8 cellular contexts compared by ENCODE assay signal in the genomic region with DNA sequence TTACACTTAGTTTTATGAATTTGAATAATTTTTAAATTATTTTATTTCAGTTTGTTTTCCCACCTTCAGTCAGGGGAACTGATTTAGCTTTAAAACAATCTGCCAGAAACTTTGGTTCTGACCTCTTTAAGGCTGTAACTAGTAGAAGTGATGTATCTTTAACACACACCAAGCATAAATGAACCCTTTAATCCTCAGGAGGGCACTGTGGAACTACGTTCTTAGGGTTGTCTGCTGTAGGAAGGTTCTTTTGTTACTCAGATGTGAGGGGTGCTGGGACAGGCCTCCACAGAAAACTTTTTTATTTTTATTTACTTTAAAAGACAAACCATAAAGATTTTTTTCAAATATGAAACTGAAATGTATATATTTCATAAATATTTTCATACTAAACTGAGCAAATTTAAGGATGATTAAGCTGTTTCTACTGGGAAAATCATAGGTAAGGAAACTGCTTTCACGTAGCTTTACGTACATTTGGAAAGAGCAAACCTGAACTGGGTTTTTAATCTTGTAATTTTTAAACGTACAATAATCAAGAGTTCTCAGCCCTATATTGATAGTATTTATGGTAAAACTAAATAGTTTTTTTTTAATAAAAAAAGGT. TPM values are rescaled to one million over a fixed set of nuclear protein-coding genes. Genes with fewer than 3 reads are reported as not detected.
DNase-seq lines count a peak whose midpoint lies in the region; ATAC-seq lines count a peak whose summit lies in the region.

No MANE protein-coding gene starts in this region.

- H3K27ac Mint-ChIP-seq in activated T-helper 1 cell treated with anti-CD3 and anti-CD28 coated beads, Interleukin-12 subunit alpha, Interleukin-12 subunit beta, Interleukin-2, Interleukin-4 antibody, amounts not matched to agents 30 ng/mL and 10 ng/mL and 1 ng/mL, durations not matched to agents 14 hours and 24 hours and 36 hours: no peak overlapping the region

- DNase-seq in CD1c-positive myeloid dendritic cell (ENCODE audit: extremely low spot score) (peak; percentile 70), NCI-H1092 treated with DMSO at 0.1 percent for 48 hours (lab: John Stamatoyannopoulos, UW) (peak; percentile 77), SW480 (ENCODE audit: low spot score) (peak; percentile 77), glomerular visceral epithelial cell (ENCODE audit: extremely low spot score) (peak; percentile 71), retina (peak; percentile 50)
- DNase-seq in activated T-helper 1 cell treated with anti-CD3 and anti-CD28 coated beads, Interleukin-12 subunit alpha, Interleukin-12 subunit beta, Interleukin-2, Interleukin-4 antibody, amounts not matched to agents 30 ng/mL and 10 ng/mL and 1 ng/mL, durations not matched to agents 14 hours and 24 hours and 36 hours (ENCODE audit: low spot score): no peak

- no peaks in the 10 kb centered on the region for H3K4me1 Mint-ChIP-seq in activated T-helper 1 cell treated with anti-CD3 and anti-CD28 coated beads, Interleukin-12 subunit alpha, Interleukin-12 subunit beta, Interleukin-2, Interleukin-4 antibody, amounts not matched to agents 30 ng/mL and 10 ng/mL and 1 ng/mL, durations not matched to agents 14 hours and 24 hours and 36 hours (ENCODE audit: low read depth)

- peak; percentile 70 for ATAC-seq in GM21390 (IDR thresholded peaks at IDR 0.05; ENCODE audit: unreplicated experiment)
- ATAC-seq in HG03108 (IDR thresholded peaks at IDR 0.05; ENCODE audit: unreplicated experiment): no peak

- H3K4me3 Mint-ChIP-seq in activated T-helper 1 cell treated with anti-CD3 and anti-CD28 coated beads, Interleukin-12 subunit alpha, Interleukin-12 subunit beta, Interleukin-2, Interleukin-4 antibody, amounts not matched to agents 30 ng/mL and 10 ng/mL and 1 ng/mL, durations not matched to agents 14 hours and 24 hours and 36 hours: no peak overlapping the region

- H3K36me3 Mint-ChIP-seq in activated T-helper 1 cell treated with anti-CD3 and anti-CD28 coated beads, Interleukin-12 subunit alpha, Interleukin-12 subunit beta, Interleukin-2, Interleukin-4 antibody, amounts not matched to agents 30 ng/mL and 10 ng/mL and 1 ng/mL, durations not matched to agents 14 hours and 24 hours and 36 hours (ENCODE audit: low read depth): no peaks in the 10 kb centered on the region

- peaks cover 39% of the 10 kb centered on the region for H3K27me3 Mint-ChIP-seq in activated T-helper 1 cell treated with anti-CD3 and anti-CD28 coated beads, Interleukin-12 subunit alpha, Interleukin-12 subunit beta, Interleukin-2, Interleukin-4 antibody, amounts not matched to agents 30 ng/mL and 10 ng/mL and 1 ng/mL, durations not matched to agents 14 hours and 24 hours and 36 hours (ENCODE audit: insufficient read depth)

- intact Hi-C loops in activated T-helper 1 cell treated with anti-CD3 and anti-CD28 coated beads, Interleukin-12 subunit alpha, Interleukin-12 subunit beta, Interleukin-2, Interleukin-4 antibody, amounts not matched to agents 30 ng/mL and 10 ng/mL and 1 ng/mL, durations not matched to agents 14 hours and 24 hours and 36 hours (cut with micrococcal nuclease): no loop called here

- no peaks in the 10 kb centered on the region for H3K9me3 Mint-ChIP-seq in activated T-helper 1 cell treated with anti-CD3 and anti-CD28 coated beads, Interleukin-12 subunit alpha, Interleukin-12 subunit beta, Interleukin-2, Interleukin-4 antibody, amounts not matched to agents 30 ng/mL and 10 ng/mL and 1 ng/mL, durations not matched to agents 14 hours and 24 hours and 36 hours

RNA-seq across cellular contexts. Expression of gene KLF4, which starts 5.3 kb away (rescaled TPM):
- 2.3 and 3.3 TPM in 2 replicates for total RNA-seq in activated T-helper 1 cell treated with anti-CD3 and anti-CD28 coated beads, Interleukin-12 subunit alpha, Interleukin-12 subunit beta, Interleukin-2, Interleukin-4 antibody, amounts not matched to agents 30 ng/mL and 10 ng/mL and 1 ng/mL, durations not matched to agents 14 hours and 24 hours and 36 hours
